24 cellular contexts compared by ENCODE assay signal in genomic region chr5:81067406-81067805, GRCh38.
"Had no signal": no experiment of that assay in that cellular context is flagged by ENCODE, and none has a peak within 500 bp of the region (broad histone marks: within the 10 kb centered on the region; RNA-seq: fewer than 3 reads in every experiment).

No MANE protein-coding gene starts in this region.

- H3K27me3 ChIP-seq: brain microvascular endothelial cell, cardiac muscle cell, Peyer's patch had no signal

- H3K27ac ChIP-seq: brain microvascular endothelial cell, cardiac muscle cell, Peyer's patch, RWPE1 had no signal

- H3K9me3 ChIP-seq: Peyer's patch had no signal

- H3K27me3 Mint-ChIP-seq: activated CD4-positive, alpha-beta T cell treated with anti-CD3 and anti-CD28 coated beads, Interleukin-2, amount 10 ng/mL, durations not matched to agents 24 days and 14 days; activated CD8-positive, alpha-beta memory T cell treated with anti-CD3 and anti-CD28 coated beads, Interleukin-2, amount 10 ng/mL, durations not matched to agents 7 days and 5 days; activated naive CD8-positive, alpha-beta T cell; T-helper 17 cell had no signal

- H3K4me1 ChIP-seq: Peyer's patch had no signal

- H3K9me3 Mint-ChIP-seq: activated B cell treated with CpG ODN at 0.5 μM for 24 hours had no signal

- H3K36me3 ChIP-seq: brain microvascular endothelial cell, cardiac muscle cell, Peyer's patch had no signal

- H3K27ac Mint-ChIP-seq: activated B cell treated with CpG ODN at 0.5 μM for 24 hours; activated CD4-positive, alpha-beta T cell treated with anti-CD3 and anti-CD28 coated beads, Interleukin-2, amount 10 ng/mL, durations not matched to agents 24 days and 14 days; activated CD8-positive, alpha-beta memory T cell treated with anti-CD3 and anti-CD28 coated beads, Interleukin-2, amount 10 ng/mL, durations not matched to agents 7 days and 5 days; activated naive CD4-positive, alpha-beta T cell treated with anti-CD3 and anti-CD28 coated beads for 36 hours; activated naive CD8-positive, alpha-beta T cell; T-helper 17 cell had no signal

- DNase-seq: activated B cell treated with CpG ODN at 0.5 μM for 24 hours; activated CD4-positive, alpha-beta T cell treated with anti-CD3 and anti-CD28 coated beads for 1 hour; activated CD4-positive, alpha-beta T cell treated with anti-CD3 and anti-CD28 coated beads, Interleukin-2, amount 50 U/mL, for 48 hours; activated CD8-positive, alpha-beta memory T cell treated with anti-CD3 and anti-CD28 coated beads, Interleukin-2, amount 10 ng/mL, durations not matched to agents 7 days and 5 days; activated effector memory CD4-positive, alpha-beta T cell treated with anti-CD3 and anti-CD28 coated beads, Interleukin-2, amount 50 U/mL, for 16 hours; activated naive CD4-positive, alpha-beta T cell treated with anti-CD3 and anti-CD28 coated beads for 36 hours; activated T-cell treated with anti-CD3 and anti-CD28 coated beads, Interleukin-2, amount 50 U/mL, for 4 hours; brain microvascular endothelial cell; Kasumi-1; NCI-H1105 treated with DMSO at 0.1 percent for 48 hours; NCI-H1436 treated with DMSO at 0.1 percent for 48 hours; NCI-H187; NCI-H2081; NCI-H510A treated with DMSO at 0.1 percent for 48 hours; NCI-H69; Peyer's patch; SHP77 treated with DMSO at 0.1 percent for 48 hours; T-helper 17 cell; T-helper 9 cell had no signal

- H3K4me3 Mint-ChIP-seq: activated B cell treated with CpG ODN at 0.5 μM for 24 hours; activated CD4-positive, alpha-beta T cell treated with anti-CD3 and anti-CD28 coated beads, Interleukin-2, amount 10 ng/mL, durations not matched to agents 24 days and 14 days; activated CD8-positive, alpha-beta memory T cell treated with anti-CD3 and anti-CD28 coated beads, Interleukin-2, amount 10 ng/mL, durations not matched to agents 7 days and 5 days; activated naive CD4-positive, alpha-beta T cell treated with anti-CD3 and anti-CD28 coated beads for 36 hours; activated naive CD8-positive, alpha-beta T cell; activated T-cell treated with anti-CD3 and anti-CD28 coated beads, Interleukin-2, amount 50 U/mL, for 4 hours; T-helper 17 cell had no signal

- H3K4me3 ChIP-seq: cardiac muscle cell, K562, Peyer's patch had no signal

- H3K4me1 Mint-ChIP-seq: activated B cell treated with CpG ODN at 0.5 μM for 24 hours; activated CD8-positive, alpha-beta memory T cell treated with anti-CD3 and anti-CD28 coated beads, Interleukin-2, amount 10 ng/mL, durations not matched to agents 7 days and 5 days had no signal

- ATAC-seq: activated CD8-positive, alpha-beta memory T cell treated with anti-CD3 and anti-CD28 coated beads, Interleukin-2, amount 10 ng/mL, durations not matched to agents 7 days and 5 days; activated T-cell treated with anti-CD3 and anti-CD28 coated beads, Interleukin-2, amount 50 U/mL, for 4 hours; K562; T-helper 17 cell had no signal
